ENCODE assay signal across 1 cellular context in genomic region chr1:52263153-52263910, GRCh38.
TF ChIP-seq lines count a peak whose summit lies in the region.

No MANE protein-coding gene starts in this region.

TF ChIP-seq in GM23338, 12 proteins besides CTCF, POLR2A, EP300 and RAD21:
- TF ChIP-seq, protein P1, sequence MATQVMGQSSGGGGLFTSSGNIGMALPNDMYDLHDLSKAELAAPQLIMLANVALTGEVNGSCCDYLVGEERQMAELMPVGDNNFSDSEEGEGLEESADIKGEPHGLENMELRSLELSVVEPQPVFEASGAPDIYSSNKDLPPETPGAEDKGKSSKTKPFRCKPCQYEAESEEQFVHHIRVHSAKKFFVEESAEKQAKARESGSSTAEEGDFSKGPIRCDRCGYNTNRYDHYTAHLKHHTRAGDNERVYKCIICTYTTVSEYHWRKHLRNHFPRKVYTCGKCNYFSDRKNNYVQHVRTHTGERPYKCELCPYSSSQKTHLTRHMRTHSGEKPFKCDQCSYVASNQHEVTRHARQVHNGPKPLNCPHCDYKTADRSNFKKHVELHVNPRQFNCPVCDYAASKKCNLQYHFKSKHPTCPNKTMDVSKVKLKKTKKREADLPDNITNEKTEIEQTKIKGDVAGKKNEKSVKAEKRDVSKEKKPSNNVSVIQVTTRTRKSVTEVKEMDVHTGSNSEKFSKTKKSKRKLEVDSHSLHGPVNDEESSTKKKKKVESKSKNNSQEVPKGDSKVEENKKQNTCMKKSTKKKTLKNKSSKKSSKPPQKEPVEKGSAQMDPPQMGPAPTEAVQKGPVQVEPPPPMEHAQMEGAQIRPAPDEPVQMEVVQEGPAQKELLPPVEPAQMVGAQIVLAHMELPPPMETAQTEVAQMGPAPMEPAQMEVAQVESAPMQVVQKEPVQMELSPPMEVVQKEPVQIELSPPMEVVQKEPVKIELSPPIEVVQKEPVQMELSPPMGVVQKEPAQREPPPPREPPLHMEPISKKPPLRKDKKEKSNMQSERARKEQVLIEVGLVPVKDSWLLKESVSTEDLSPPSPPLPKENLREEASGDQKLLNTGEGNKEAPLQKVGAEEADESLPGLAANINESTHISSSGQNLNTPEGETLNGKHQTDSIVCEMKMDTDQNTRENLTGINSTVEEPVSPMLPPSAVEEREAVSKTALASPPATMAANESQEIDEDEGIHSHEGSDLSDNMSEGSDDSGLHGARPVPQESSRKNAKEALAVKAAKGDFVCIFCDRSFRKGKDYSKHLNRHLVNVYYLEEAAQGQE (IDR thresholded peaks at IDR 0.05; ENCODE audit: unreplicated experiment): no peak
- TF ChIP-seq POLR2AphosphoS5 (IDR thresholded peaks at IDR 0.05; ENCODE audit: low read depth) (no peak), ZNF331 (CRISPR knock-in tag; IDR thresholded peaks at IDR 0.05; ENCODE audit: low read depth) (no peak), STAT1 (IDR thresholded peaks at IDR 0.05; ENCODE audit: unreplicated experiment) (no peak), JUNB (IDR thresholded peaks at IDR 0.05; ENCODE audit: unreplicated experiment) (no peak), ZNF462 (CRISPR knock-in tag; IDR thresholded peaks at IDR 0.05) (no peak), ETS1 (IDR thresholded peaks at IDR 0.05) (no peak), EZH2phosphoT487 (IDR thresholded peaks at IDR 0.05; ENCODE audit: unreplicated experiment) (no peak), CREB1 (CRISPR knock-in tag; IDR thresholded peaks at IDR 0.05; ENCODE audit: low read depth) (no peak)
